In genomic region chrX:1673337-1673736, GRCh38 we compare ENCODE assay signal across 9 cellular contexts. TPM values are rescaled to one million over a fixed set of nuclear protein-coding genes. Genes with fewer than 3 reads are reported as not detected.
A peak's percentile ranks its signal among the peaks of the same experiment; 100 is the strongest.
DNase-seq lines count a peak whose midpoint lies in the region; ATAC-seq, FAIRE-seq and TF ChIP-seq lines count a peak whose summit lies in the region.
"Had no signal": no experiment of that assay in that cellular context is flagged by ENCODE, and none has a peak within 500 bp of the region (broad histone marks: within the 10 kb centered on the region; RNA-seq: fewer than 3 reads in every experiment).

No MANE protein-coding gene starts in this region.

- H3K36me3 Mint-ChIP-seq in astrocyte (ENCODE audit: low read depth, unreplicated experiment): no peaks in the 10 kb centered on the region
- H3K36me3 Mint-ChIP-seq in stimulated activated naive B cell treated with anti-CD40 and anti-IgM and Interleukin-4, amounts not matched to agents 10 μg/mL and 1 μg/mL and 100 μg/mL, for 72 hours: peaks cover 10 to 12% of the 10 kb centered on the region in 2 donors

- H3K36me3 ChIP-seq in astrocyte (ENCODE audit: insufficient read depth, low read length): no peaks in the 10 kb centered on the region
- no peaks in the 10 kb centered on the region for H3K36me3 ChIP-seq in mesendoderm (ENCODE audit: control insufficient read depth, insufficient read depth, low read length)

- H4K8ac ChIP-seq in mesendoderm (ENCODE audit: low read depth, low read length): no peak overlapping the region

- H4K5ac ChIP-seq in mesendoderm (ENCODE audit: low read length): no peak overlapping the region

- H3K27ac Mint-ChIP-seq in astrocyte (ENCODE audit: unreplicated experiment): no peak overlapping the region
- H3K27ac Mint-ChIP-seq in stimulated activated naive B cell treated with anti-CD40 and anti-IgM and Interleukin-4, amounts not matched to agents 10 μg/mL and 1 μg/mL and 100 μg/mL, for 72 hours: no peak overlapping the region

- H3K79me2 ChIP-seq in astrocyte (ENCODE audit: insufficient read depth, low read length): no peaks in the 10 kb centered on the region
- no peaks in the 10 kb centered on the region for H3K79me2 ChIP-seq in mesendoderm (ENCODE audit: control insufficient read depth, insufficient read depth, low read length)

- H2BK5ac ChIP-seq in mesendoderm (ENCODE audit: low read length): no peak overlapping the region

- H3K4me1 Mint-ChIP-seq in astrocyte (ENCODE audit: low read depth, unreplicated experiment): no peaks in the 10 kb centered on the region
- H3K4me1 Mint-ChIP-seq in stimulated activated naive B cell treated with anti-CD40 and anti-IgM and Interleukin-4, amounts not matched to agents 10 μg/mL and 1 μg/mL and 100 μg/mL, for 72 hours: peaks cover 0 to 4% of the 10 kb centered on the region in 2 donors

- H3K9ac ChIP-seq in astrocyte (ENCODE audit: low read length): no peak overlapping the region
- H3K9ac ChIP-seq in mesendoderm (ENCODE audit: low read length): no peak overlapping the region

- no peak for ATAC-seq in GM19395 (IDR thresholded peaks at IDR 0.05; ENCODE audit: unreplicated experiment)
- no peak for ATAC-seq in stimulated activated naive B cell treated with anti-CD40 and anti-IgM and Interleukin-4, amounts not matched to agents 10 μg/mL and 1 μg/mL and 100 μg/mL, for 72 hours (replicated peaks)

- DNase-seq in activated CD8-positive, alpha-beta memory T cell treated with anti-CD3 and anti-CD28 coated beads, Interleukin-2, amount 50 U/mL, for 48 hours: peak; percentile 64
- DNase-seq in activated CD8-positive, alpha-beta memory T cell treated with anti-CD3 and anti-CD28 coated beads, Interleukin-2, amount 50 U/mL, for 4 hours: no peak
- peak; percentile 58 for DNase-seq in NCI-H460 (ENCODE audit: extremely low read depth, low read depth)
- DNase-seq in astrocyte (ENCODE audit: low read depth): no peak
- DNase-seq in mesendoderm: peak; percentile 57
- no peak for DNase-seq in NCI-H1694 (lab: John Stamatoyannopoulos, UW)
- DNase-seq in stimulated activated naive B cell treated with anti-CD40 and anti-IgM and Interleukin-4, amounts not matched to agents 10 μg/mL and 1 μg/mL and 100 μg/mL, for 72 hours: no peak

- no peak overlapping the region for H3K56ac ChIP-seq in mesendoderm (ENCODE audit: low read length)

- no peak overlapping the region for H2BK15ac ChIP-seq in mesendoderm (replicated peaks; ENCODE audit: low read depth)

- no peak overlapping the region for H3K23ac ChIP-seq in mesendoderm (ENCODE audit: low read length)

- FAIRE-seq in astrocyte (lab: Jason Lieb, UNC): no peak

- H3K4me3 Mint-ChIP-seq in astrocyte (ENCODE audit: unreplicated experiment): no peak overlapping the region
- H3K4me3 Mint-ChIP-seq in stimulated activated naive B cell treated with anti-CD40 and anti-IgM and Interleukin-4, amounts not matched to agents 10 μg/mL and 1 μg/mL and 100 μg/mL, for 72 hours: no peak overlapping the region

- no peak overlapping the region for H3K27ac ChIP-seq in astrocyte (ENCODE audit: low read depth, low read length)
- H3K27ac ChIP-seq in mesendoderm (ENCODE audit: low read depth, low read length): no peak overlapping the region

- H3K9me3 ChIP-seq in astrocyte (ENCODE audit: insufficient read depth, low read depth, low read length): no peaks in the 10 kb centered on the region

- H2AK5ac ChIP-seq in mesendoderm (ENCODE audit: low read length): no peak overlapping the region

- peaks cover 4% of the 10 kb centered on the region for H3K9me3 Mint-ChIP-seq in astrocyte (ENCODE audit: unreplicated experiment)
- peaks cover 2 to 4% of the 10 kb centered on the region in 2 donors for H3K9me3 Mint-ChIP-seq in stimulated activated naive B cell treated with anti-CD40 and anti-IgM and Interleukin-4, amounts not matched to agents 10 μg/mL and 1 μg/mL and 100 μg/mL, for 72 hours

- H3K4me1 ChIP-seq in astrocyte (ENCODE audit: insufficient read depth, low read length): no peaks in the 10 kb centered on the region
- H3K4me1 ChIP-seq in mesendoderm (ENCODE audit: control insufficient read depth, low read depth, low read length): no peaks in the 10 kb centered on the region

- no CpG with 5 or more reads among the region's 7 CpGs for WGBS in mesendoderm (ENCODE audit: extremely low coverage, insufficient coverage, low lambda C conversion rate)

- no peaks in the 10 kb centered on the region for H3K27me3 ChIP-seq in astrocyte (ENCODE audit: insufficient read depth, low read length)
- no peaks in the 10 kb centered on the region for H3K27me3 ChIP-seq in mesendoderm (ENCODE audit: insufficient read depth, low read length, poor library complexity)

- H3K4me2 ChIP-seq in astrocyte (ENCODE audit: low read length) (no peak overlapping the region), mesendoderm (ENCODE audit: low read length) (no peak overlapping the region)

- H4K20me1 ChIP-seq in astrocyte (ENCODE audit: insufficient read depth, low read length): no peaks in the 10 kb centered on the region

- H3K18ac ChIP-seq in mesendoderm (ENCODE audit: low read length): no peak overlapping the region

- H3K27me3 Mint-ChIP-seq in astrocyte (ENCODE audit: low read depth, unreplicated experiment): peaks cover 2% of the 10 kb centered on the region
- no peaks in the 10 kb centered on the region for H3K27me3 Mint-ChIP-seq in stimulated activated naive B cell treated with anti-CD40 and anti-IgM and Interleukin-4, amounts not matched to agents 10 μg/mL and 1 μg/mL and 100 μg/mL, for 72 hours

- H3K4me3 ChIP-seq in astrocyte (ENCODE audit: insufficient read depth, low read depth, low read length) (no peak overlapping the region), mesendoderm (ENCODE audit: low read length) (no peak overlapping the region)

- no peak overlapping the region for H3K4ac ChIP-seq in mesendoderm (ENCODE audit: low read depth, low read length)

- H3K79me1 ChIP-seq in mesendoderm (ENCODE audit: low read length): no peaks in the 10 kb centered on the region

- no peak overlapping the region for H2AFZ ChIP-seq in astrocyte (ENCODE audit: low read depth, low read length)

- TF ChIP-seq CTCF in astrocyte (IDR thresholded peaks at IDR 0.05; ENCODE audit: insufficient read depth, low read depth, low read length): peak; percentile 59

- no peak overlapping the region for H2BK120ac ChIP-seq in mesendoderm (ENCODE audit: low read depth, low read length)

RNA-seq across cellular contexts. Expression of gene ASMT, which starts 58.5 kb away (rescaled TPM):
- not detected in 2 replicates for total RNA-seq in NCI-H460 (2014; rRNA removed; shearing (Covaris generic))
- polyA plus RNA-seq in NCI-H460 (2014; cell fraction: nucleus; rRNA removed): not detected in 2 replicates
- total RNA-seq in astrocyte: not detected in 2 replicates
- 0.34 TPM for polyA plus RNA-seq in mesendoderm (2013, experiment 1 of 2)
- polyA plus RNA-seq in mesendoderm (2013, experiment 2 of 2): 0.36 TPM
- total RNA-seq: dermis microvascular lymphatic vessel endothelial cell had no signal

Comparison
In these comparisons a context has a peak if more than half of its experiments do, and no peak if none do; other contexts are left out.
1. DNase-seq: peak in activated CD8-positive, alpha-beta memory T cell treated with anti-CD3 and anti-CD28 coated beads, Interleukin-2, amount 50 U/mL, for 48 hours (single experiment), NCI-H460 (single experiment) and mesendoderm (single experiment); none in activated CD8-positive, alpha-beta memory T cell treated with anti-CD3 and anti-CD28 coated beads, Interleukin-2, amount 50 U/mL, for 4 hours (single experiment), astrocyte (single experiment), NCI-H1694 (single experiment) and stimulated activated naive B cell treated with anti-CD40 and anti-IgM and Interleukin-4, amounts not matched to agents 10 μg/mL and 1 μg/mL and 100 μg/mL, for 72 hours (single experiment).